1 cellular context compared by ENCODE assay signal in genomic region chr19:11103667-11104066, GRCh38.
TF ChIP-seq lines count a peak whose summit lies in the region.

No MANE protein-coding gene starts in this region.

TF ChIP-seq in K562, 482 proteins besides CTCF, POLR2A, EP300 and RAD21:
- TF ChIP-seq ADNP (tag; IDR thresholded peaks at IDR 0.05), result peak; percentile 54
- peak; percentile 62; the same call in 1 of the 2 replicates for TF ChIP-seq POLR2AphosphoS5 (IDR thresholded peaks at IDR 0.05; ENCODE audit: control insufficient read depth, insufficient read depth, low read depth, low read length)
- TF ChIP-seq SUPT5H (IDR thresholded peaks at IDR 0.05), result peak; percentile 16
- TF ChIP-seq ZBED1 (IDR thresholded peaks at IDR 0.05), result peak; percentile 32; the same call in 1 of the 2 replicates
